In the genomic region with DNA sequence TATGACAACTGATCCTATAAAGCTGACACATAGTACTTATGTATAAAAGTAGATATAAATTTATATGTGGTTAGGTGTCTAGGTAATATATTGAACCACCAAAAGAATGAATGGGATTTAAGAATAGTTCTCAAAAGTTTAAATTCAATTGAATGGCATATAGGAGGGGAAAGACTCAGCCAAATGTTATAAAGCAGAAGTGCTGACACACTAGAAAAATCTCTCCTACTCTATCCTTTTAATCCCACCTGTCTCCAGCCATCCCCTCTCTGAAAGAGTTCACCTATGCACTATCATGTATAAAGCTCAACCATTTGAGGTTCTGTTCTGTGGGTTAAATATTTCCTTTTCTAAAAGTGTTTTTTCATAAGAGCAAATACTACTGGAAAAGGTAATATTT, we compare ENCODE assay signal across 29 cellular contexts.
"Had no signal": no experiment of that assay in that cellular context is flagged by ENCODE, and none has a peak within 500 bp of the region (broad histone marks: within the 10 kb centered on the region; RNA-seq: fewer than 3 reads in every experiment).

No MANE protein-coding gene starts in this region.

- H3K9me3 ChIP-seq: stomach, suprapubic skin, testis, thoracic aorta, thyroid gland, tibial artery, tibial nerve, transverse colon, upper lobe of left lung, upper lobe of right lung, uterus, vagina had no signal

- H3K4me3 Mint-ChIP-seq: stimulated activated effector memory CD8-positive, alpha-beta T cell treated with anti-CD3 and anti-CD28 coated beads, Interleukin-12 subunit alpha, Interleukin-12 subunit beta, amount 100 ng/mL, for 72 hours; stimulated activated memory B cell treated with anti-CD40 and anti-IgM and Interleukin-4, amounts not matched to agents 10 μg/mL and 1 μg/mL and 100 μg/mL, for 72 hours; stimulated activated naive B cell treated with anti-CD40 and anti-IgM and Interleukin-4, amounts not matched to agents 10 μg/mL and 1 μg/mL and 100 μg/mL, for 72 hours; stimulated activated naive CD8-positive, alpha-beta T cell treated with anti-CD3 and anti-CD28 coated beads, Interleukin-15, amount 100 ng/mL, for 72 hours; stimulated activated naive CD8-positive, alpha-beta T cell treated with anti-CD3 and anti-CD28 coated beads, Interleukin-15, Interleukin-2, amounts not matched to agents 100 ng/mL and 50 ng/mL, for 24 hours; type B pancreatic cell had no signal

- H3K9me3 Mint-ChIP-seq: stimulated activated memory B cell treated with anti-CD40 and anti-IgM and Interleukin-4, amounts not matched to agents 10 μg/mL and 1 μg/mL and 100 μg/mL, for 72 hours; stimulated activated naive B cell treated with anti-CD40 and anti-IgM and Interleukin-4, amounts not matched to agents 10 μg/mL and 1 μg/mL and 100 μg/mL, for 72 hours; stimulated activated naive CD8-positive, alpha-beta T cell treated with anti-CD3 and anti-CD28 coated beads, Interleukin-15, amount 100 ng/mL, for 72 hours; stimulated activated naive CD8-positive, alpha-beta T cell treated with anti-CD3 and anti-CD28 coated beads, Interleukin-15, Interleukin-2, amounts not matched to agents 100 ng/mL and 50 ng/mL, for 24 hours had no signal

- H3K4me3 ChIP-seq: stomach, suprapubic skin, testis, thoracic aorta, thyroid gland, tibial artery, tibial nerve, transverse colon, upper lobe of left lung, upper lobe of right lung, uterus, vagina had no signal

- ATAC-seq: stimulated activated effector memory CD8-positive, alpha-beta T cell treated with anti-CD3 and anti-CD28 coated beads, Interleukin-12 subunit alpha, Interleukin-12 subunit beta, amount 100 ng/mL, for 72 hours; stimulated activated memory B cell treated with anti-CD40 and anti-IgM and Interleukin-4, amounts not matched to agents 10 μg/mL and 1 μg/mL and 100 μg/mL, for 72 hours; stimulated activated naive B cell treated with anti-CD40 and anti-IgM and Interleukin-4, amounts not matched to agents 10 μg/mL and 1 μg/mL and 100 μg/mL, for 72 hours; stimulated activated naive CD8-positive, alpha-beta T cell treated with anti-CD3 and anti-CD28 coated beads, Interleukin-15, amount 100 ng/mL, for 72 hours; stimulated activated naive CD8-positive, alpha-beta T cell treated with anti-CD3 and anti-CD28 coated beads, Interleukin-15, Interleukin-2, amounts not matched to agents 100 U/mL and 50 U/mL, for 24 hours; upper lobe of right lung had no signal

- H3K36me3 ChIP-seq: suprapubic skin, thoracic aorta, thyroid gland, tibial artery, transverse colon, upper lobe of left lung, upper lobe of right lung, uterus, vagina had no signal

- DNase-seq: stimulated activated CD4-positive, alpha-beta T cell treated with anti-CD3 and anti-CD28 coated beads, Interleukin-2, amount 100 ng/mL, for 48 hours; stimulated activated CD4-positive, alpha-beta T cell treated with anti-CD3 and anti-CD28 coated beads, Interleukin-4, amount 100 ng/mL, for 1 hour; stimulated activated CD4-positive, alpha-beta T cell treated with anti-CD3 and anti-CD28 coated beads, Interleukin-4, amount 100 ng/mL, for 24 hours; stimulated activated CD4-positive, alpha-beta T cell treated with anti-CD3 and anti-CD28 coated beads, Interleukin-4, amount 100 ng/mL, for 4 hours; stimulated activated CD8-positive, alpha-beta memory T cell treated with anti-CD3 and anti-CD28 coated beads, Interleukin-4, amount 100 ng/mL, for 48 hours; stimulated activated naive B cell treated with anti-CD40 and anti-IgM and Interleukin-4, amounts not matched to agents 10 μg/mL and 1 μg/mL and 100 μg/mL, for 72 hours; stimulated activated naive CD4-positive, alpha-beta T cell; stimulated activated naive CD4-positive, alpha-beta T cell treated with Interleukin-2 at 50 U/mL for 16 hours; stimulated activated naive CD8-positive, alpha-beta T cell treated with anti-CD3 and anti-CD28 coated beads, Interleukin-15, amount 100 ng/mL, for 72 hours; stimulated activated naive CD8-positive, alpha-beta T cell treated with anti-CD3 and anti-CD28 coated beads, Interleukin-15, Interleukin-2, amounts not matched to agents 100 U/mL and 50 U/mL, for 24 hours; stomach; substantia nigra; testis; thyroid gland; tibial artery; transverse colon; trophoblast cell; upper lobe of left lung; upper lobe of right lung; uterus had no signal

- H3K36me3 Mint-ChIP-seq: stimulated activated effector memory CD8-positive, alpha-beta T cell treated with anti-CD3 and anti-CD28 coated beads, Interleukin-12 subunit alpha, Interleukin-12 subunit beta, amount 100 ng/mL, for 72 hours; stimulated activated memory B cell treated with anti-CD40 and anti-IgM and Interleukin-4, amounts not matched to agents 10 μg/mL and 1 μg/mL and 100 μg/mL, for 72 hours; stimulated activated naive B cell treated with anti-CD40 and anti-IgM and Interleukin-4, amounts not matched to agents 10 μg/mL and 1 μg/mL and 100 μg/mL, for 72 hours had no signal

- H3K27ac ChIP-seq: stomach, suprapubic skin, testis, thoracic aorta, thyroid gland, tibial artery, tibial nerve, transverse colon, upper lobe of left lung, upper lobe of right lung, uterus, vagina had no signal

- FAIRE-seq: urothelium cell line had no signal

- H3K4me1 Mint-ChIP-seq: stimulated activated effector memory CD8-positive, alpha-beta T cell treated with anti-CD3 and anti-CD28 coated beads, Interleukin-12 subunit alpha, Interleukin-12 subunit beta, amount 100 ng/mL, for 72 hours; stimulated activated memory B cell treated with anti-CD40 and anti-IgM and Interleukin-4, amounts not matched to agents 10 μg/mL and 1 μg/mL and 100 μg/mL, for 72 hours; stimulated activated naive B cell treated with anti-CD40 and anti-IgM and Interleukin-4, amounts not matched to agents 10 μg/mL and 1 μg/mL and 100 μg/mL, for 72 hours; stimulated activated naive CD8-positive, alpha-beta T cell treated with anti-CD3 and anti-CD28 coated beads, Interleukin-15, amount 100 ng/mL, for 72 hours had no signal

- H3K27me3 ChIP-seq: stomach, suprapubic skin, testis, thyroid gland, tibial artery, tibial nerve, transverse colon, upper lobe of left lung, upper lobe of right lung, uterus, vagina had no signal

- H3K4me1 ChIP-seq: stomach, suprapubic skin, testis, thyroid gland, tibial nerve, transverse colon, upper lobe of left lung, upper lobe of right lung, uterus, vagina had no signal

- H3K27ac Mint-ChIP-seq: stimulated activated effector memory CD8-positive, alpha-beta T cell treated with anti-CD3 and anti-CD28 coated beads, Interleukin-12 subunit alpha, Interleukin-12 subunit beta, amount 100 ng/mL, for 72 hours; stimulated activated memory B cell treated with anti-CD40 and anti-IgM and Interleukin-4, amounts not matched to agents 10 μg/mL and 1 μg/mL and 100 μg/mL, for 72 hours; stimulated activated naive B cell treated with anti-CD40 and anti-IgM and Interleukin-4, amounts not matched to agents 10 μg/mL and 1 μg/mL and 100 μg/mL, for 72 hours; stimulated activated naive CD8-positive, alpha-beta T cell treated with anti-CD3 and anti-CD28 coated beads, Interleukin-15, amount 100 ng/mL, for 72 hours; stimulated activated naive CD8-positive, alpha-beta T cell treated with anti-CD3 and anti-CD28 coated beads, Interleukin-15, Interleukin-2, amounts not matched to agents 100 ng/mL and 50 ng/mL, for 24 hours; type B pancreatic cell had no signal

- H3K27me3 Mint-ChIP-seq: stimulated activated memory B cell treated with anti-CD40 and anti-IgM and Interleukin-4, amounts not matched to agents 10 μg/mL and 1 μg/mL and 100 μg/mL, for 72 hours; stimulated activated naive B cell treated with anti-CD40 and anti-IgM and Interleukin-4, amounts not matched to agents 10 μg/mL and 1 μg/mL and 100 μg/mL, for 72 hours; stimulated activated naive CD8-positive, alpha-beta T cell treated with anti-CD3 and anti-CD28 coated beads, Interleukin-15, amount 100 ng/mL, for 72 hours; stimulated activated naive CD8-positive, alpha-beta T cell treated with anti-CD3 and anti-CD28 coated beads, Interleukin-15, Interleukin-2, amounts not matched to agents 100 ng/mL and 50 ng/mL, for 24 hours had no signal
